ENCODE assay signal across 8 cellular contexts in the genomic region with DNA sequence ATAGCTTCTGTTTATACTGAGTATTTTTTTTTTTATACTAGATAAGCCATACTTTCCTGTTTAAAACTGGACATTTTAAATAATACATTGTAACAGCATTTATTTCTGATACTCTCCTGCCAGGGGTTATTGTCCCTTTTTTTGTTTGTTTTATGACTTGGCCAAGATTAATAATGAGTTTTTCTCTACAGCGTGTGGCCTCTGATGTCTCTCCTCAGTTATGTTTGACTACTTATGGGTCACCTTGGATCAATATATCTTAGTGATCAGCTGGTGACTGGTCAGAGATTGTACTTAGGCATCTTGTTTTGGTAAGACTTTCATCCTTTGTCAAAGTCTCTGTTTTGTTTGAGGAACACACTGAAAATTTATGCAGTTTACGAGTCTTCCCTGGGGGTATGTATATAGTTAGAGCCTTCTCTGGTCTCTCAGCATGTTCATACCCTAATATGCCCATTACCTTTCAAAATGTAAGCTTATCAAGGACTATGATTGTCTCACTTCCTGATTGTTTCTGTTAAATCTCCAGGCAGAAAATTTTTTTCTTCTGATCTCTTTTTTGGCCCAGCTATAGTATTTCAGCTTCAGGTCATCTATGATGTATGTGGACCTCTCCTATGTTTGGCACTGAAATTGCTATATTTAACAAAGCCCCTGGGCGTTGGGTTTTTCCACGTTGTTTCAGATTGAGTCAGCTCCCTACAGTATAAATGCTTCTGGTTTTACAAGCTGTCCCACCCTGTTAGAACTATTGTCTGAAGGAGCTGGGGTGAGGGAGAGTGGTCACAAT.
A peak's percentile ranks its signal among the peaks of the same experiment; 100 is the strongest.
DNase-seq lines count a peak whose midpoint lies in the region; ATAC-seq, FAIRE-seq and TF ChIP-seq lines count a peak whose summit lies in the region.

No MANE protein-coding gene starts in this region.

- TF ChIP-seq POLR2A in adrenal gland (IDR thresholded peaks at IDR 0.05): no peak

- no peaks in the 10 kb centered on the region for H3K9me3 ChIP-seq in adrenal gland (replicated peaks in 1 of 3)

- ATAC-seq in HG03439 (IDR thresholded peaks at IDR 0.05; ENCODE audit: unreplicated experiment): peak; percentile 73

- H3K27ac ChIP-seq in adrenal gland: no peak overlapping the region

- 86 to 93% (median 89%) methylated on average over 4 of the region's 4 CpGs for WGBS in adrenal gland, 4 donors

- intact Hi-C loops in adrenal gland (cut with DNase I): no loop called here

- TF ChIP-seq CTCF in GM20000 (IDR thresholded peaks at IDR 0.05; ENCODE audit: extremely low read depth, missing control alignments): no peak
- TF ChIP-seq CTCF in adrenal gland (IDR thresholded peaks at IDR 0.05): no peak

- H3K27me3 ChIP-seq in adrenal gland: no peaks in the 10 kb centered on the region

- DNase-seq in COLO829 (ENCODE audit: low spot score) (peak; percentile 36), GM20000 (ENCODE audit: low spot score) (peak; percentile 51), astrocyte of the hippocampus (ENCODE audit: low read depth, low spot score) (peak; percentile 79), cerebellum (ENCODE audit: low spot score) (no peak), GM03348 (ENCODE audit: low spot score) (no peak), frontal cortex (ENCODE audit: low spot score in 2 of 2) (no peak), adrenal gland (no peak)

- no peak overlapping the region for H3K4me3 ChIP-seq in adrenal gland

- FAIRE-seq in frontal cortex (lab: Jason Lieb, UNC): no peak

- H3K36me3 ChIP-seq in adrenal gland (replicated peaks in 1 of 2): no peaks in the 10 kb centered on the region

- peaks cover 0 to 7% of the 10 kb centered on the region in 2 donors for H3K4me1 ChIP-seq in adrenal gland (replicated peaks in 1 of 2)

Comparison
In these comparisons a context has a peak if more than half of its experiments do, and no peak if none do; other contexts are left out.
1. DNase-seq: peak in COLO829 (single experiment), GM20000 (single experiment) and astrocyte of the hippocampus (single experiment); none in cerebellum (single experiment), GM03348 (single experiment), frontal cortex (0 of 2) and adrenal gland (0 of 7).